Comparison of ENCODE assay signal across 8 cellular contexts in the genomic region with DNA sequence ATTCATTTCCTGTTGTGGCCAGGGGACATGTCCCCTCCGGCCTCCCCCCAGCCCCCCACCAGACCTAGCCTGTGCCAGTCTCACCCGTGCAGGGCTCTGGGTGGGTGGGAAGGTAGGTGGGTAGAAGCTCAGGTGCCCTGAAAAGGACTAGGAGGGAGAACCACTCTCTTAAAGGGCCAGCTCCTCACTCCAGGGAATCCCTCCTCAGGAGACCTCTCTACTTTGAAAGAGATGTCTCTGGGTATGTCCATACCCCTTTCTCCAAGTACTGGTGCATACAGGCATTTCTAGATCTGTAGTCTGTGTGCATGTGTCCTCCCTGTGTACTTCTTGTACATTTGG.
DNase-seq lines count a peak whose midpoint lies in the region; ATAC-seq and TF ChIP-seq lines count a peak whose summit lies in the region.

No MANE protein-coding gene starts in this region.

- peaks cover 32% of the 10 kb centered on the region for H3K27me3 Mint-ChIP-seq in CD8-positive, alpha-beta T cell (ENCODE audit: low read depth)

- no peak for DNase-seq in CD8-positive, alpha-beta T cell
- DNase-seq in Peyer's patch (no peak), DMS53 (lab: John Stamatoyannopoulos, UW) (no peak)
- no peak for DNase-seq in activated CD4-positive, CD25-positive, alpha-beta regulatory T cell (lab: John Stamatoyannopoulos, UW)

- H3K27ac ChIP-seq in CD8-positive, alpha-beta T cell (ENCODE audit: low read depth, low read length) = no peak overlapping the region
- H3K27ac ChIP-seq in Peyer's patch (peak overlapping the region; percentile 32 to 78 (median 58)), esophagus (ENCODE audit: low read depth in 2 of 2, low read length in 1 of 2) (peak overlapping the region; percentile 93 to 94), parathyroid adenoma (peak overlapping the region; percentile 81)

- H3K4me1 ChIP-seq in CD8-positive, alpha-beta T cell (ENCODE audit: insufficient read depth, low read length) = peaks cover 9% of the 10 kb centered on the region
- H3K4me1 ChIP-seq in Peyer's patch (peaks cover 6 to 34% (median 16%) of the 10 kb centered on the region in 4 donors), esophagus (ENCODE audit: control insufficient read depth in 2 of 2, insufficient read depth in 2 of 2, low read length in 1 of 2) (peaks cover 6 to 22% of the 10 kb centered on the region in 2 donors), parathyroid adenoma (peaks cover 32% of the 10 kb centered on the region)

- no peaks in the 10 kb centered on the region for H3K36me3 Mint-ChIP-seq in CD8-positive, alpha-beta T cell

- no peaks in the 10 kb centered on the region for H3K79me2 ChIP-seq in parathyroid adenoma

- intact Hi-C loops in CD8-positive, alpha-beta T cell (cut with DNase I, micrococcal nuclease) = loop anchor here in 1 of 2 experiments (2.0 kb wide), 1 partner anchor 43 kb away; no protein-coding TSS in a partner anchor

- no peaks in the 10 kb centered on the region for H3K9me3 ChIP-seq in CD8-positive, alpha-beta T cell (ENCODE audit: low read length)
- H3K9me3 ChIP-seq in Peyer's patch = no peaks in the 10 kb centered on the region
- peaks cover 0 to 4% of the 10 kb centered on the region in 2 donors for H3K9me3 ChIP-seq in esophagus (ENCODE audit: control insufficient read depth in 2 of 2, insufficient read depth in 1 of 2, low read depth in 1 of 2, low read length in 1 of 2)
- no peaks in the 10 kb centered on the region for H3K9me3 ChIP-seq in parathyroid adenoma (ENCODE audit: control insufficient read depth, low read length)

- peak overlapping the region; percentile 46 for H3K9ac ChIP-seq in parathyroid adenoma

- no peaks in the 10 kb centered on the region for H3K36me3 ChIP-seq in CD8-positive, alpha-beta T cell (ENCODE audit: insufficient read depth, low read length)
- H3K36me3 ChIP-seq in Peyer's patch (no peaks in the 10 kb centered on the region), esophagus (ENCODE audit: control insufficient read depth in 2 of 2, insufficient read depth in 2 of 2, low read length in 1 of 2) (no peaks in the 10 kb centered on the region), parathyroid adenoma (ENCODE audit: control insufficient read depth, insufficient read depth, low read length) (no peaks in the 10 kb centered on the region)

- H3K4me1 Mint-ChIP-seq in CD8-positive, alpha-beta T cell (ENCODE audit: low read depth) = peaks cover 15% of the 10 kb centered on the region

- CTCF ChIA-PET in CD8-positive, alpha-beta T cell (lab: Charles Lee) = interaction anchor here (0.7 kb wide), 1 partner anchor 101 kb away, joined by 3 read pairs; no protein-coding TSS in a partner anchor

- H3K4me2 ChIP-seq in parathyroid adenoma (ENCODE audit: low read length) = peak overlapping the region; percentile 98

- peaks cover 8% of the 10 kb centered on the region for H3K27me3 ChIP-seq in CD8-positive, alpha-beta T cell (ENCODE audit: insufficient read depth, low read length)
- H3K27me3 ChIP-seq in Peyer's patch = no peaks in the 10 kb centered on the region
- no peaks in the 10 kb centered on the region for H3K27me3 ChIP-seq in esophagus (ENCODE audit: control insufficient read depth in 1 of 2, insufficient read depth in 2 of 2, low read length in 2 of 2)
- H3K27me3 ChIP-seq in parathyroid adenoma (ENCODE audit: control insufficient read depth, insufficient read depth, low read length) = no peaks in the 10 kb centered on the region

- POLR2A ChIA-PET in CD8-positive, alpha-beta T cell (lab: Charles Lee) = no interaction called here

- TF ChIP-seq CTCF in CD8-positive, alpha-beta T cell (IDR thresholded peaks at IDR 0.05) = no peak
- TF ChIP-seq CTCF in Peyer's patch (IDR thresholded peaks at IDR 0.05) = no peak
- TF ChIP-seq CTCF in parathyroid adenoma (IDR thresholded peaks at IDR 0.05) = no peak

- WGBS in esophagus, 2 donors = 0 to 3% methylated on average over 2 of the region's 2 CpGs

- H3K27ac Mint-ChIP-seq in CD8-positive, alpha-beta T cell = no peak overlapping the region

- H2AFZ ChIP-seq in parathyroid adenoma = peak overlapping the region; percentile 87

- H3K4me3 ChIP-seq in CD8-positive, alpha-beta T cell (ENCODE audit: low read depth, low read length) = peak overlapping the region; percentile 69
- H3K4me3 ChIP-seq in Peyer's patch = peak overlapping the region; percentile 53 to 85 (median 68)
- peak overlapping the region; percentile 79 to 90 for H3K4me3 ChIP-seq in esophagus (ENCODE audit: low read depth in 1 of 2, low read length in 2 of 2)
- H3K4me3 ChIP-seq in parathyroid adenoma (ENCODE audit: low read depth, low read length) = peak overlapping the region; percentile 85

- peak; percentile 22 for ATAC-seq in CD8-positive, alpha-beta T cell
- no peak for ATAC-seq in HG03045 (IDR thresholded peaks at IDR 0.05; ENCODE audit: unreplicated experiment)
- ATAC-seq in HG03520 (IDR thresholded peaks at IDR 0.05; ENCODE audit: unreplicated experiment) = no peak

- no peaks in the 10 kb centered on the region for H3K9me3 Mint-ChIP-seq in CD8-positive, alpha-beta T cell

- peak overlapping the region; percentile 69 for H3K4me3 Mint-ChIP-seq in CD8-positive, alpha-beta T cell

- TF ChIP-seq POLR2A in Peyer's patch (IDR thresholded peaks at IDR 0.05) = no peak
